29 cellular contexts compared by ENCODE assay signal in genomic region chr11:6099577-6099976, GRCh38. TPM values are rescaled to one million over a fixed set of nuclear protein-coding genes. Genes with fewer than 3 reads are reported as not detected.
"Had no signal": no experiment of that assay in that cellular context is flagged by ENCODE, and none has a peak within 500 bp of the region (broad histone marks: within the 10 kb centered on the region; RNA-seq: fewer than 3 reads in every experiment).

No MANE protein-coding gene starts in this region.

- H3K27me3 Mint-ChIP-seq: type B pancreatic cell had no signal

- H3K4me1 Mint-ChIP-seq: activated CD8-positive, alpha-beta memory T cell treated with anti-CD3 and anti-CD28 coated beads, Interleukin-2, amount 10 ng/mL, durations not matched to agents 7 days and 5 days; activated naive CD8-positive, alpha-beta T cell treated with anti-CD3 and anti-CD28 coated beads, Interleukin-2, amount 50 U/mL, for 24 hours; naive B cell; stimulated activated effector memory CD8-positive, alpha-beta T cell treated with anti-CD3 and anti-CD28 coated beads, Interleukin-12 subunit alpha, Interleukin-12 subunit beta, amount 100 ng/mL, for 72 hours had no signal

- H3K4me3 Mint-ChIP-seq: activated CD4-positive, alpha-beta T cell treated with anti-CD3 and anti-CD28 coated beads, Interleukin-2, amount 10 ng/mL, durations not matched to agents 7 days and 5 days; activated CD8-positive, alpha-beta memory T cell treated with anti-CD3 and anti-CD28 coated beads, Interleukin-2, amount 10 ng/mL, durations not matched to agents 7 days and 5 days; activated CD8-positive, alpha-beta T cell treated with anti-CD3 and anti-CD28 coated beads for 36 hours; activated naive CD8-positive, alpha-beta T cell treated with anti-CD3 and anti-CD28 coated beads, Interleukin-2, amount 50 U/mL, for 24 hours; naive B cell; stimulated activated effector memory CD8-positive, alpha-beta T cell treated with anti-CD3 and anti-CD28 coated beads, Interleukin-12 subunit alpha, Interleukin-12 subunit beta, amount 100 ng/mL, for 72 hours; type B pancreatic cell had no signal

- H3K4me3 ChIP-seq: cardiac muscle cell, heart left ventricle, lower lobe of right lung, right lobe of liver, skin epidermis, testis, vagina had no signal

- ATAC-seq: activated CD4-positive, CD25-positive, alpha-beta regulatory T cell treated with anti-CD3 and anti-CD28 coated beads, Interleukin-2, amount 50 U/mL, for 24 hours; activated CD8-positive, alpha-beta memory T cell treated with anti-CD3 and anti-CD28 coated beads, Interleukin-2, amount 10 ng/mL, durations not matched to agents 7 days and 5 days; activated CD8-positive, alpha-beta T cell treated with anti-CD3 and anti-CD28 coated beads for 36 hours; activated naive CD8-positive, alpha-beta T cell treated with anti-CD3 and anti-CD28 coated beads, Interleukin-2, amount 50 U/mL, for 24 hours; heart left ventricle; left lobe of liver; lower lobe of right lung; right lobe of liver; stimulated activated effector memory CD8-positive, alpha-beta T cell treated with anti-CD3 and anti-CD28 coated beads, Interleukin-12 subunit alpha, Interleukin-12 subunit beta, amount 100 ng/mL, for 72 hours had no signal

- H3K9me3 ChIP-seq: heart left ventricle, lower lobe of right lung, right lobe of liver, testis, vagina had no signal

- H3K27ac Mint-ChIP-seq: activated CD4-positive, alpha-beta T cell treated with anti-CD3 and anti-CD28 coated beads, Interleukin-2, amount 10 ng/mL, durations not matched to agents 7 days and 5 days; activated CD8-positive, alpha-beta memory T cell treated with anti-CD3 and anti-CD28 coated beads, Interleukin-2, amount 10 ng/mL, durations not matched to agents 7 days and 5 days; activated CD8-positive, alpha-beta T cell treated with anti-CD3 and anti-CD28 coated beads for 36 hours; activated naive CD8-positive, alpha-beta T cell treated with anti-CD3 and anti-CD28 coated beads, Interleukin-2, amount 50 U/mL, for 24 hours; naive B cell; stimulated activated effector memory CD8-positive, alpha-beta T cell treated with anti-CD3 and anti-CD28 coated beads, Interleukin-12 subunit alpha, Interleukin-12 subunit beta, amount 100 ng/mL, for 72 hours; type B pancreatic cell had no signal

- H3K36me3 ChIP-seq: cardiac muscle cell, heart left ventricle, lower lobe of right lung, right lobe of liver, vagina had no signal

- H3K27me3 ChIP-seq: cardiac muscle cell, heart left ventricle, right lobe of liver, testis, vagina had no signal

- H3K9me3 Mint-ChIP-seq: activated CD4-positive, alpha-beta T cell treated with anti-CD3 and anti-CD28 coated beads, Interleukin-2, amount 10 ng/mL, durations not matched to agents 7 days and 5 days; activated CD8-positive, alpha-beta T cell treated with anti-CD3 and anti-CD28 coated beads for 36 hours; activated naive CD8-positive, alpha-beta T cell treated with anti-CD3 and anti-CD28 coated beads, Interleukin-2, amount 50 U/mL, for 24 hours; naive B cell; stimulated activated effector memory CD8-positive, alpha-beta T cell treated with anti-CD3 and anti-CD28 coated beads, Interleukin-12 subunit alpha, Interleukin-12 subunit beta, amount 100 ng/mL, for 72 hours; type B pancreatic cell had no signal

- H3K4me1 ChIP-seq: lower lobe of right lung, right lobe of liver, testis, vagina had no signal

- H3K27ac ChIP-seq: cardiac muscle cell, heart left ventricle, lower lobe of right lung, right lobe of liver, skin epidermis, testis, vagina had no signal

- DNase-seq: activated CD4-positive, alpha-beta T cell treated with anti-CD3 and anti-CD28 coated beads, Interleukin-2, amount 10 ng/mL, durations not matched to agents 7 days and 5 days; activated CD8-positive, alpha-beta memory T cell treated with anti-CD3 and anti-CD28 coated beads, Interleukin-2, amount 10 ng/mL, durations not matched to agents 7 days and 5 days; activated CD8-positive, alpha-beta T cell treated with anti-CD3 and anti-CD28 coated beads for 36 hours; activated effector memory CD4-positive, alpha-beta T cell treated with anti-CD3 and anti-CD28 coated beads, Interleukin-2, amount 50 U/mL, for 16 hours; activated naive CD4-positive, alpha-beta T cell treated with anti-CD3 and anti-CD28 coated beads, Interleukin-2, amount 50 U/mL, for 16 hours; activated naive CD8-positive, alpha-beta T cell treated with anti-CD3 and anti-CD28 coated beads, Interleukin-2, amount 50 U/mL, for 24 hours; activated T-cell treated with anti-CD3 and anti-CD28 coated beads for 4 hours; heart left ventricle; lower lobe of right lung; naive B cell; occipital lobe; right lobe of liver; stimulated activated CD4-positive, alpha-beta T cell treated with anti-CD3 and anti-CD28 coated beads, Interleukin-2, amount 100 ng/mL, for 24 hours; testis had no signal

- H3K36me3 Mint-ChIP-seq: activated CD8-positive, alpha-beta memory T cell treated with anti-CD3 and anti-CD28 coated beads, Interleukin-2, amount 10 ng/mL, durations not matched to agents 7 days and 5 days; naive B cell; stimulated activated effector memory CD8-positive, alpha-beta T cell treated with anti-CD3 and anti-CD28 coated beads, Interleukin-12 subunit alpha, Interleukin-12 subunit beta, amount 100 ng/mL, for 72 hours; type B pancreatic cell had no signal

- FAIRE-seq: endometrium had no signal

RNA-seq across cellular contexts. Expression of gene OR56B4, which starts 7.9 kb away (rescaled TPM):
- total RNA-seq: activated CD4-positive, alpha-beta T cell treated with anti-CD3 and anti-CD28 coated beads, Interleukin-2, amount 10 ng/mL, durations not matched to agents 7 days and 5 days; activated CD8-positive, alpha-beta memory T cell treated with anti-CD3 and anti-CD28 coated beads, Interleukin-2, amount 10 ng/mL, durations not matched to agents 7 days and 5 days; activated CD8-positive, alpha-beta T cell treated with anti-CD3 and anti-CD28 coated beads for 36 hours; cardiac muscle cell; chondrocyte; epithelial cell of proximal tubule; fibroblast of villous mesenchyme; heart left ventricle; kidney epithelial cell; left lobe of liver; lower lobe of right lung; mesenteric fat pad; mucosa of gallbladder; occipital lobe; right lobe of liver; testis; vagina had no signal
- polyA plus RNA-seq: heart left ventricle, neural cell had no signal
